11 cellular contexts compared by ENCODE assay signal in the genomic region with DNA sequence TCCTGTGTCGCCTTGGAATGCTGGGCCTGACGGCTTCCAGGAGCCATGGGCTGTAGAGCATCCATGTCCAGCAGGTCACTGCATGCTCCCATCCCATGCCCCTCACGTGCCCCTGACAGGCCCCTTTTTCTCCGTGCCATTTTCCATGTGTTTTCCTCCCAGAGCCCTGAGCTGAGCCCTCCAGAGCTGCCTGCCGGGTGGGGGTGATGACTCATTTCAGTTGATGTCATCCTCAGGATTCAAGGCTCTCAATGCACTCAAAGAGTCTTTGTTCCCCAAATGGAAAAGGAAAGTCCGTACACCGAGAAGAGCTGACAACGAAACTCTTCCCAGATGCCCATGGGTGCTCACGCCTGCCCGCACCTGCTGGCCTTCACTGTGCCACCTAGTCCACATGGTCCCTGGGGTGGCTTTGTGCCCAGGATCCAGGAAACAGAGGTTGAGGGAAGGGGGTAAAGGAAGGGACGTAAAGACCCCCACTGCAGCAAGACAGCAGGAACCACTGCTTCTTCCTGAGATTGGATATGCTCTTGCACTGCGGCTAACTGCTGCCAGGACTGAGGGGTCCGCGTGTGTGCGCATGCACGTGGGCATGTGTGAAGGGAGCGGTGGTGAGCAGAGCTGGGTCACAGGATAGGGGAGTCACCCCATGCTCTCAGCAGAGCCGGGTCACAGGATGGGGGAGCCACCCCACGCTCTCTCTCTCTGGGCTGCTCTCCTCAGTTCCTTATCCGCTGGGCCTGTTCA. TPM values are rescaled to one million over a fixed set of nuclear protein-coding genes. Genes with fewer than 3 reads are reported as not detected.
DNase-seq lines count a peak whose midpoint lies in the region; ATAC-seq, FAIRE-seq and TF ChIP-seq lines count a peak whose summit lies in the region.
"Had no signal": no experiment of that assay in that cellular context is flagged by ENCODE, and none has a peak within 500 bp of the region (broad histone marks: within the 10 kb centered on the region; RNA-seq: fewer than 3 reads in every experiment).

No MANE protein-coding gene starts in this region.

- peak overlapping the region; percentile 33 to 72 (median 62) for H3K27ac ChIP-seq in esophagus squamous epithelium
- H3K27ac ChIP-seq in muscle layer of duodenum (ENCODE audit: low read length) = peak overlapping the region; percentile 76
- H3K27ac ChIP-seq: pancreas, upper lobe of right lung had no signal

- no peak for FAIRE-seq in RCC 7860 (lab: Jason Lieb, UNC)
- FAIRE-seq: pancreas had no signal

- 70 to 77% methylated on average over 6 to 18 of the region's 20 CpGs for WGBS in esophagus squamous epithelium, 2 donors

- H3K36me3 ChIP-seq in esophagus squamous epithelium (no peaks in the 10 kb centered on the region), muscle layer of duodenum (ENCODE audit: control insufficient read depth in 1 of 2, insufficient read depth in 2 of 2, low read length in 2 of 2) (no peaks in the 10 kb centered on the region)
- H3K36me3 ChIP-seq: pancreas, upper lobe of right lung had no signal

- H3K9me3 ChIP-seq in esophagus squamous epithelium (no peaks in the 10 kb centered on the region), muscle layer of duodenum (ENCODE audit: control insufficient read depth in 1 of 2, low read length in 2 of 2) (no peaks in the 10 kb centered on the region)
- H3K9me3 ChIP-seq: pancreas, upper lobe of right lung had no signal

- intact Hi-C loops in esophagus squamous epithelium (cut with DNase I) = no loop called here

- H3K4me1 ChIP-seq in esophagus squamous epithelium (peaks cover 0 to 62% (median 33%) of the 10 kb centered on the region in 3 donors), muscle layer of duodenum (ENCODE audit: control insufficient read depth in 1 of 2, insufficient read depth in 2 of 2, low read length in 2 of 2) (peaks cover 12 to 71% of the 10 kb centered on the region in 2 donors)

- H3K4me3 ChIP-seq in esophagus squamous epithelium (no peak overlapping the region), muscle layer of duodenum (ENCODE audit: low read depth in 1 of 2, low read length in 2 of 2) (no peak overlapping the region)
- H3K4me3 ChIP-seq: pancreas, upper lobe of right lung had no signal

- H3K27me3 ChIP-seq in esophagus squamous epithelium (peaks cover 0 to 13% (median 0%) of the 10 kb centered on the region in 4 donors), muscle layer of duodenum (ENCODE audit: low read depth, low read length) (no peaks in the 10 kb centered on the region)
- H3K27me3 ChIP-seq: pancreas, upper lobe of right lung had no signal

- TF ChIP-seq CTCF in esophagus squamous epithelium (IDR thresholded peaks at IDR 0.05) = no peak

- ATAC-seq in GM21723 (IDR thresholded peaks at IDR 0.05; ENCODE audit: unreplicated experiment) (no peak), HG02798 (IDR thresholded peaks at IDR 0.05; ENCODE audit: poor library complexity, unreplicated experiment) (no peak), GM21423 (IDR thresholded peaks at IDR 0.05; ENCODE audit: unreplicated experiment) (no peak)
- ATAC-seq: upper lobe of right lung had no signal

- no peak for TF ChIP-seq POLR2A in esophagus squamous epithelium (IDR thresholded peaks at IDR 0.05)

- DNase-seq in DMS53 (lab: John Stamatoyannopoulos, UW) (peak; percentile 84), RCC 7860 (ENCODE audit: low spot score) (peak; percentile 42), esophagus squamous epithelium (lab: John Stamatoyannopoulos, UW) (no peak)
- DNase-seq in stimulated activated naive CD4-positive, alpha-beta T cell (lab: John Stamatoyannopoulos, UW) = no peak
- DNase-seq: NCI-H1092 treated with DMSO at 0.1 percent for 48 hours, pancreas, upper lobe of right lung had no signal

RNA-seq across cellular contexts. Expression of a gene that starts 27.6 kb away (rescaled TPM):
- total RNA-seq in esophagus squamous epithelium = 10 to 100 TPM in 2 of 4 donors, 1 to 10 TPM in 2; 3.4 to 33.2 (median 9.7) TPM

Comparison
In these comparisons a context has a peak if more than half of its experiments do, and no peak if none do; other contexts are left out.
1. DNase-seq: peak in DMS53 (single experiment) and RCC 7860 (single experiment); none in esophagus squamous epithelium (single experiment) and stimulated activated naive CD4-positive, alpha-beta T cell (0 of 6).